9 cellular contexts compared by ENCODE assay signal in genomic region chr3:58116161-58116955, GRCh38.
DNase-seq lines count a peak whose midpoint lies in the region; ATAC-seq, FAIRE-seq and TF ChIP-seq lines count a peak whose summit lies in the region.
"Had no signal": no experiment of that assay in that cellular context is flagged by ENCODE, and none has a peak within 500 bp of the region (broad histone marks: within the 10 kb centered on the region; RNA-seq: fewer than 3 reads in every experiment).

No MANE protein-coding gene starts in this region.

- no peaks in the 10 kb centered on the region for H3K9me3 Mint-ChIP-seq in activated naive CD4-positive, alpha-beta T cell treated with anti-CD3 and anti-CD28 coated beads, Interleukin-2, amount 10 ng/mL, durations not matched to agents 7 days and 5 days

- CTCF ChIA-PET in activated naive CD4-positive, alpha-beta T cell treated with anti-CD3 and anti-CD28 coated beads, Interleukin-2, amount 10 ng/mL, durations not matched to agents 7 days and 5 days (lab: Charles Lee): interaction anchor here (1.2 kb wide), 1 partner anchor 51 kb away, joined by 5 read pairs; no protein-coding TSS in a partner anchor

- intact Hi-C loops in left ventricle myocardium inferior (cut with micrococcal nuclease): no loop called here
- intact Hi-C loops in left cardiac atrium (cut with DNase I): loop anchor here in 1 of 2 donors (10.0 kb wide), 1 partner anchor 102 kb away; no protein-coding TSS in a partner anchor
- intact Hi-C loops in adrenal gland (cut with DNase I): no loop called here

- H3K9me3 ChIP-seq in left ventricle myocardium inferior (replicated peaks): no peaks in the 10 kb centered on the region
- H3K9me3 ChIP-seq in adrenal gland (replicated peaks in 1 of 3): no peaks in the 10 kb centered on the region

- peaks cover 32% of the 10 kb centered on the region for H3K4me1 Mint-ChIP-seq in activated naive CD4-positive, alpha-beta T cell treated with anti-CD3 and anti-CD28 coated beads, Interleukin-2, amount 10 ng/mL, durations not matched to agents 7 days and 5 days

- H3K4me3 Mint-ChIP-seq in activated naive CD4-positive, alpha-beta T cell treated with anti-CD3 and anti-CD28 coated beads, Interleukin-2, amount 10 ng/mL, durations not matched to agents 7 days and 5 days: peak overlapping the region; percentile 3

- no peak for TF ChIP-seq POLR2A in adrenal gland (IDR thresholded peaks at IDR 0.05)

- H3K36me3 Mint-ChIP-seq in activated naive CD4-positive, alpha-beta T cell treated with anti-CD3 and anti-CD28 coated beads, Interleukin-2, amount 10 ng/mL, durations not matched to agents 7 days and 5 days: peaks cover 25% of the 10 kb centered on the region

- H3K4me3 ChIP-seq in left ventricle myocardium inferior (no peak overlapping the region), adrenal gland (no peak overlapping the region)

- DNase-seq in left ventricle myocardium inferior (no peak), left cardiac atrium (no peak), NAMALWA (ENCODE audit: low spot score) (peak; percentile 7), HTR-8/SVneo (ENCODE audit: insufficient read length, low spot score) (no peak), adrenal gland (no peak)
- DNase-seq in activated naive CD4-positive, alpha-beta T cell treated with anti-CD3 and anti-CD28 coated beads, Interleukin-2, amount 10 ng/mL, durations not matched to agents 7 days and 5 days: peak; percentile 78
- DNase-seq in stimulated activated CD4-positive, alpha-beta T cell treated with anti-CD3 and anti-CD28 coated beads, Interleukin-2, amount 100 ng/mL, for 24 hours: peak; percentile 21 to 25

- H3K27ac ChIP-seq in left ventricle myocardium inferior (replicated peaks): peak overlapping the region; percentile 38
- H3K27ac ChIP-seq in adrenal gland: peak overlapping the region in 1 of 5 donors; percentile 39

- 88 to 97% (median 92%) methylated on average over 6 to 12 of the region's 12 CpGs for WGBS in adrenal gland, 4 donors

- no peak for FAIRE-seq in HTR-8/SVneo (lab: Jason Lieb, UNC)
- FAIRE-seq: TTC549 had no signal

- peaks cover 48% of the 10 kb centered on the region for H3K36me3 ChIP-seq in left ventricle myocardium inferior
- peaks cover 0 to 39% of the 10 kb centered on the region in 2 donors for H3K36me3 ChIP-seq in adrenal gland (replicated peaks in 1 of 2)

- TF ChIP-seq CTCF in left ventricle myocardium inferior (IDR thresholded peaks at IDR 0.05; ENCODE audit: borderline replicate concordance): no peak
- no peak for TF ChIP-seq CTCF in adrenal gland (IDR thresholded peaks at IDR 0.05)

- H3K27me3 Mint-ChIP-seq in activated naive CD4-positive, alpha-beta T cell treated with anti-CD3 and anti-CD28 coated beads, Interleukin-2, amount 10 ng/mL, durations not matched to agents 7 days and 5 days: no peaks in the 10 kb centered on the region

- H3K4me1 ChIP-seq in left ventricle myocardium inferior (peaks cover 55% of the 10 kb centered on the region), adrenal gland (replicated peaks in 1 of 2) (peaks cover 0 to 16% of the 10 kb centered on the region in 2 donors)

- peak overlapping the region; percentile 85 for H3K27ac Mint-ChIP-seq in activated naive CD4-positive, alpha-beta T cell treated with anti-CD3 and anti-CD28 coated beads, Interleukin-2, amount 10 ng/mL, durations not matched to agents 7 days and 5 days

- ATAC-seq in left cardiac atrium: no peak
- ATAC-seq in HG02623 (IDR thresholded peaks at IDR 0.05; ENCODE audit: unreplicated experiment): no peak

- H3K27me3 ChIP-seq in left ventricle myocardium inferior (ENCODE audit: low read depth) (no peaks in the 10 kb centered on the region), adrenal gland (no peaks in the 10 kb centered on the region)

Comparison
In these comparisons a context has a peak if more than half of its experiments do, and no peak if none do; other contexts are left out.
1. DNase-seq: peak in NAMALWA (single experiment), activated naive CD4-positive, alpha-beta T cell treated with anti-CD3 and anti-CD28 coated beads, Interleukin-2, amount 10 ng/mL, durations not matched to agents 7 days and 5 days (single experiment) and stimulated activated CD4-positive, alpha-beta T cell treated with anti-CD3 and anti-CD28 coated beads, Interleukin-2, amount 100 ng/mL, for 24 hours (2 of 2); none in left ventricle myocardium inferior (single experiment), left cardiac atrium (single experiment), HTR-8/SVneo (single experiment) and adrenal gland (0 of 7).